Comparison of ENCODE assay signal across 30 cellular contexts in genomic region chr4:131304686-131305085, GRCh38.
DNase-seq lines count a peak whose midpoint lies in the region; ATAC-seq, FAIRE-seq and TF ChIP-seq lines count a peak whose summit lies in the region.
"Had no signal": no experiment of that assay in that cellular context is flagged by ENCODE, and none has a peak within 500 bp of the region (broad histone marks: within the 10 kb centered on the region; RNA-seq: fewer than 3 reads in every experiment).

No MANE protein-coding gene starts in this region.

- H3K36me3 ChIP-seq in GM12878 (ENCODE audit: control insufficient read depth in 2 of 2, insufficient read depth in 2 of 2, low read length in 1 of 2) (no peaks in the 10 kb centered on the region), mesenchymal stem cell (ENCODE audit: control insufficient read depth in 1 of 2, insufficient read depth in 2 of 2, low read depth in 1 of 2, low read length in 2 of 2) (no peaks in the 10 kb centered on the region)
- H3K36me3 ChIP-seq: BE2C, MG63, SJSA1 had no signal

- no peak for TF ChIP-seq EP300 in GM12878 (IDR thresholded peaks at IDR 0.05; ENCODE audit: borderline replicate concordance in 1 of 2, control insufficient read depth in 1 of 2, low read depth in 2 of 2, low read length in 2 of 2)

- H2BK120ac ChIP-seq in mesenchymal stem cell (ENCODE audit: low read depth, low read length) = no peak overlapping the region

- peaks cover 15% of the 10 kb centered on the region for H3K9me3 Mint-ChIP-seq in stimulated activated effector memory CD8-positive, alpha-beta T cell treated with anti-CD3 and anti-CD28 coated beads, Interleukin-12 subunit alpha, Interleukin-12 subunit beta, amount 100 ng/mL, for 72 hours

- H4K8ac ChIP-seq in mesenchymal stem cell (ENCODE audit: low read length) = no peak overlapping the region

- no peak overlapping the region for H3K27ac Mint-ChIP-seq in stimulated activated effector memory CD8-positive, alpha-beta T cell treated with anti-CD3 and anti-CD28 coated beads, Interleukin-12 subunit alpha, Interleukin-12 subunit beta, amount 100 ng/mL, for 72 hours
- H3K27ac Mint-ChIP-seq: CD14-positive monocyte; CD8-positive, alpha-beta memory T cell had no signal

- no peak for TF ChIP-seq CTCF in GM12878 (IDR thresholded peaks at IDR 0.05 in 2 of 3, conservative IDR thresholded peaks at IDR 0.05 in 1 of 3; ENCODE audit: control insufficient read depth in 2 of 3, extremely low read depth in 1 of 3, insufficient read depth in 1 of 3, low read depth in 3 of 3, low read length in 3 of 3)

- H3K36me3 Mint-ChIP-seq in stimulated activated effector memory CD8-positive, alpha-beta T cell treated with anti-CD3 and anti-CD28 coated beads, Interleukin-12 subunit alpha, Interleukin-12 subunit beta, amount 100 ng/mL, for 72 hours = no peaks in the 10 kb centered on the region
- H3K36me3 Mint-ChIP-seq: CD14-positive monocyte; CD8-positive, alpha-beta memory T cell had no signal

- CTCF ChIA-PET in GM12878 (lab: Yijun Ruan, JAX) = interaction anchor here (0.5 kb wide), 1 partner anchor 713 kb away, joined by 3 read pairs; no protein-coding TSS in a partner anchor

- TF ChIP-seq POLR2A in GM12878 (IDR thresholded peaks at IDR 0.05; ENCODE audit: low read depth, low read length) = no peak

- H2BK12ac ChIP-seq in mesenchymal stem cell (ENCODE audit: low read length in 2 of 2) = no peak overlapping the region

- H3K4me3 ChIP-seq in GM12878 (no peak overlapping the region), mesenchymal stem cell (ENCODE audit: insufficient read depth in 1 of 2, low read depth in 1 of 2, low read length in 2 of 2) (no peak overlapping the region)
- H3K4me3 ChIP-seq: MG63, PC-9, SJSA1 had no signal

- H2BK5ac ChIP-seq in mesenchymal stem cell (ENCODE audit: low read depth, low read length, poor library complexity, severe bottlenecking) = no peak overlapping the region

- H2AFZ ChIP-seq in GM12878 (ENCODE audit: control insufficient read depth, low read depth, low read length) (no peak overlapping the region), mesenchymal stem cell (ENCODE audit: low read depth, low read length) (no peak overlapping the region)
- H2AFZ ChIP-seq: PC-9 had no signal

- no peaks in the 10 kb centered on the region for H3K79me1 ChIP-seq in mesenchymal stem cell (replicated peaks; ENCODE audit: low read length, poor library complexity, severe bottlenecking)

- in situ Hi-C loops in GM12878 (cut with MboI) = no loop called here

- WGBS in GM12878 (ENCODE audit: insufficient coverage, insufficient replicate concordance, low lambda C conversion rate, missing lambda C conversion rate) = 28% methylated on average over 2 of the region's 2 CpGs
- WGBS in mesenchymal stem cell = 83% methylated on average over 2 of the region's 2 CpGs

- H3K9me3 ChIP-seq in GM12878 (replicated peaks; ENCODE audit: control insufficient read depth, insufficient read depth, low read length) = no peaks in the 10 kb centered on the region
- peaks cover 24% of the 10 kb centered on the region for H3K9me3 ChIP-seq in mesenchymal stem cell (ENCODE audit: control insufficient read depth, low read length)
- H3K9me3 ChIP-seq: BE2C, MG63, SJSA1 had no signal

- SMC1A ChIA-PET in GM12878 (lab: Charles Lee; ENCODE audit: uncharacterized antibody, unreplicated experiment) = interaction anchor here (0.7 kb wide), 1 partner anchor 1555 kb away, joined by 3 read pairs; no protein-coding TSS in a partner anchor

- peak; percentile 7 for FAIRE-seq in GM12878 (lab: Jason Lieb, UNC)
- FAIRE-seq: H1, HepG2 had no signal

- no peaks in the 10 kb centered on the region for H3K4me1 Mint-ChIP-seq in stimulated activated effector memory CD8-positive, alpha-beta T cell treated with anti-CD3 and anti-CD28 coated beads, Interleukin-12 subunit alpha, Interleukin-12 subunit beta, amount 100 ng/mL, for 72 hours
- H3K4me1 Mint-ChIP-seq: CD14-positive monocyte; CD8-positive, alpha-beta memory T cell had no signal

- H3K4me2 ChIP-seq in GM12878 (ENCODE audit: control insufficient read depth, insufficient read depth) (no peak overlapping the region), mesenchymal stem cell (ENCODE audit: low read length, poor library complexity, severe bottlenecking) (no peak overlapping the region)
- H3K4me2 ChIP-seq: PC-9 had no signal

- H3K9ac ChIP-seq in GM12878 (ENCODE audit: control insufficient read depth, insufficient read depth, low read length) = no peak overlapping the region
- H3K9ac ChIP-seq in mesenchymal stem cell (ENCODE audit: low read length) = no peak overlapping the region

- H2BK15ac ChIP-seq in mesenchymal stem cell (ENCODE audit: low read depth, poor library complexity, severe bottlenecking) = no peak overlapping the region

- intact Hi-C loops in GM12878 (cut with micrococcal nuclease; ENCODE audit: unreplicated experiment) = no loop called here

- no peak for TF ChIP-seq RAD21 in GM12878 (IDR thresholded peaks at IDR 0.05; ENCODE audit: insufficient read depth, low read depth, low read length)

- H3K4ac ChIP-seq in mesenchymal stem cell (ENCODE audit: low read depth in 1 of 2, low read length in 2 of 2) = no peak overlapping the region

- no peak overlapping the region for H3K27ac ChIP-seq in GM12878 (ENCODE audit: control insufficient read depth, insufficient read depth)
- no peak overlapping the region for H3K27ac ChIP-seq in mesenchymal stem cell (ENCODE audit: low read length, poor library complexity, severe bottlenecking)
- H3K27ac ChIP-seq: HL-60, PC-9, SJSA1 had no signal

- H3K4me3 Mint-ChIP-seq in stimulated activated effector memory CD8-positive, alpha-beta T cell treated with anti-CD3 and anti-CD28 coated beads, Interleukin-12 subunit alpha, Interleukin-12 subunit beta, amount 100 ng/mL, for 72 hours = no peak overlapping the region
- H3K4me3 Mint-ChIP-seq: CD14-positive monocyte; CD8-positive, alpha-beta memory T cell had no signal

- no peak overlapping the region for H3K18ac ChIP-seq in mesenchymal stem cell (ENCODE audit: low read depth in 1 of 2, low read length in 2 of 2)

- ATAC-seq in GM12878 (no peak), HG03457 (IDR thresholded peaks at IDR 0.05; ENCODE audit: unreplicated experiment) (no peak)
- ATAC-seq in stimulated activated effector memory CD8-positive, alpha-beta T cell treated with anti-CD3 and anti-CD28 coated beads, Interleukin-12 subunit alpha, Interleukin-12 subunit beta, amount 100 ng/mL, for 72 hours = no peak
- ATAC-seq: HepG2 had no signal

- H3K23ac ChIP-seq in mesenchymal stem cell (ENCODE audit: low read length in 2 of 2) = no peak overlapping the region

- POLR2A ChIA-PET in GM12878 (lab: Charles Lee) = no interaction called here

- no peaks in the 10 kb centered on the region for H4K20me1 ChIP-seq in GM12878 (ENCODE audit: control insufficient read depth, insufficient read depth)

- no peaks in the 10 kb centered on the region for H3K79me2 ChIP-seq in GM12878 (ENCODE audit: control insufficient read depth, insufficient read depth, low read length)

- no peak overlapping the region for H2AK5ac ChIP-seq in mesenchymal stem cell (ENCODE audit: low read length, severe bottlenecking)

- DNase-seq in HCEC 1CT (peak; percentile 38), NCI-H460 (ENCODE audit: extremely low read depth, low read depth) (peak; percentile 13), GM12878 (ENCODE audit: low read depth, low spot score) (no peak), mesenchymal stem cell (peak; percentile 21), COR-L47 (lab: John Stamatoyannopoulos, UW) (no peak)
- no peak for DNase-seq in stimulated activated effector memory CD8-positive, alpha-beta T cell treated with anti-CD3 and anti-CD28 coated beads, Interleukin-12 subunit alpha, Interleukin-12 subunit beta, amount 100 ng/mL, for 72 hours (ENCODE audit: low spot score in 2 of 2)
- DNase-seq in effector CD8-positive, alpha-beta T cell (lab: John Stamatoyannopoulos, UW) = no peak
- DNase-seq: BE2C; Calu3; CD8-positive, alpha-beta memory T cell; DMS153; DND-41; Karpas-422; MG63; NCI-H1105 treated with DMSO at 0.1 percent for 48 hours; NCI-H146; NCI-H1930; NCI-H2107; NCI-H524 treated with DMSO at 0.1 percent for 48 hours; NCI-H82; NK-92 treated with Interleukin-12 subunit alpha and Interleukin-12 subunit beta, amount 100 ng/mL, for 24 hours; PC-9; Right ventricle myocardium superior; RPMI8226 had no signal

- H3K14ac ChIP-seq in mesenchymal stem cell (ENCODE audit: low read length in 2 of 2) = no peak overlapping the region

- BruUV-seq in GM12878 (replicated peaks; lab: Mats Ljungman, UMichigan) = no TSS peak

- no peaks in the 10 kb centered on the region for H3K4me1 ChIP-seq in GM12878 (ENCODE audit: control insufficient read depth, insufficient read depth, low read length)
- no peaks in the 10 kb centered on the region for H3K4me1 ChIP-seq in mesenchymal stem cell (ENCODE audit: control insufficient read depth, insufficient read depth, low read depth, low read length)
- H3K4me1 ChIP-seq: BE2C, SJSA1 had no signal

- H4K91ac ChIP-seq in mesenchymal stem cell (ENCODE audit: low read length) = no peak overlapping the region

- RAD21 ChIA-PET in GM12878 (lab: Charles Lee; ENCODE audit: unreplicated experiment) = no interaction called here

- H3K27me3 ChIP-seq in GM12878 (replicated peaks in 1 of 2; ENCODE audit: control insufficient read depth in 2 of 2, insufficient read depth in 2 of 2, low read length in 1 of 2) = no peaks in the 10 kb centered on the region
- no peaks in the 10 kb centered on the region for H3K27me3 ChIP-seq in mesenchymal stem cell (ENCODE audit: control insufficient read depth in 1 of 2, insufficient read depth in 1 of 2, low read length in 2 of 2)
- H3K27me3 ChIP-seq: BE2C, MG63, SJSA1 had no signal

TF ChIP-seq in GM12878, 131 proteins besides CTCF, POLR2A, EP300 and RAD21 (continues in another document):
- TF ChIP-seq ZNF207 (IDR thresholded peaks at IDR 0.05; ENCODE audit: borderline replicate concordance) (no peak), ZNF217 (IDR thresholded peaks at IDR 0.05) (no peak), TAF1 (IDR thresholded peaks at IDR 0.05; ENCODE audit: borderline replicate concordance, low read depth, low read length) (no peak)

Comparison
In these comparisons a context has a peak if more than half of its experiments do, and no peak if none do; other contexts are left out.
1. DNase-seq: peak in HCEC 1CT (single experiment), NCI-H460 (single experiment) and mesenchymal stem cell (single experiment); none in GM12878 (single experiment), stimulated activated effector memory CD8-positive, alpha-beta T cell treated with anti-CD3 and anti-CD28 coated beads, Interleukin-12 subunit alpha, Interleukin-12 subunit beta, amount 100 ng/mL, for 72 hours (0 of 2), COR-L47 (single experiment) and effector CD8-positive, alpha-beta T cell (single experiment).